In the genomic region with DNA sequence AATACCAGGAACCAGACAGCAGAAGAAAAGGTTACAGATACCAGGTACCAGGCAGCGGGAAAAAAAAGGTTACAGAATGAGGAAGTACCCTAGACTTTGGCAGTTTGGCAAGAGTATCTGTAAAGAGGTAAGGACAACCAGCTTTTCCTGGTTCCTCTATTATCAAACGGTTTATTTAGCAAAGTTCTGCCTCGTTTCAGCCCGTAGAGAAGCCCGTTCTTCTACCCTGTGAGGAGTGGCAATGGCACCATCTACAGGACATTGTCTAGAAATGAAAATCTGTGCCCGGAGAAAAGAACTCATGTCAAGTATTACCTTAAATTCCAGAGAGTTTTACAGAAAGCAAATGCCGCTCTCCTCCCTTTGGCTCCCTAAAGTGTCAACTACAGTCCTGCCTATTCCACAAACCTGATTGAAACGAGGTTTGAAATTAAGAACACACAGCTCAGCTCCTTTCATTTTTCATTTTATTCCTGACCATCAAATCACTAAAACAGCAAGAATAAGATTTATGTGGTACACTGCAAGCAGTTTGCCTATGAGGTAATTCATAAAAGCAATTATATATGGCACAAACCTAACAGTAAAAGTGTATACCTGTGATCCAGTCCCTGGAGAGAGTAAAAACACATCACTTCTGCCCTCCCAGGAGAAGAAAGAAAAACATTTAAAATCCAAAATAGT, we compare ENCODE assay signal across 8 cellular contexts.
A peak's percentile ranks its signal among the peaks of the same experiment; 100 is the strongest.
DNase-seq lines count a peak whose midpoint lies in the region; ATAC-seq, FAIRE-seq and TF ChIP-seq lines count a peak whose summit lies in the region.

No MANE protein-coding gene starts in this region.

- H3K36me3 Mint-ChIP-seq in MCF 10A (ENCODE audit: insufficient read depth, unreplicated experiment): no peaks in the 10 kb centered on the region

- TF ChIP-seq CTCF in MCF 10A (IDR thresholded peaks at IDR 0.05; ENCODE audit: unreplicated experiment): peak; percentile 28

- H3K4me1 Mint-ChIP-seq in MCF 10A (ENCODE audit: insufficient read depth, unreplicated experiment): no peaks in the 10 kb centered on the region

- DNase-seq in GM12891 (ENCODE audit: insufficient read length, low spot score) (no peak), NCI-H526 (lab: John Stamatoyannopoulos, UW) (peak; percentile 54 to 83), MCF 10A (ENCODE audit: unreplicated experiment) (peak; percentile 62), left lobe of liver (ENCODE audit: low spot score) (no peak)

- H3K4me3 Mint-ChIP-seq in MCF 10A (ENCODE audit: unreplicated experiment): no peak overlapping the region

- H3K9me3 Mint-ChIP-seq in MCF 10A (ENCODE audit: unreplicated experiment): no peaks in the 10 kb centered on the region

- FAIRE-seq in A204.1 (lab: Jason Lieb, UNC) (peak; percentile 82), GM12891 (lab: Jason Lieb, UNC) (no peak)

- CTCF ChIA-PET in MCF 10A (lab: Yijun Ruan, JAX): interaction anchor here (0.6 to 2.6 kb wide), 32 partner anchors 9 to 1621 kb away, joined by 3 to 12 read pairs (median 4); no protein-coding TSS in a partner anchor

- BruUV-seq in MCF 10A (replicated peaks; lab: Mats Ljungman, UMichigan): no TSS peak

- ATAC-seq in left lobe of liver (peak; percentile 89), HG03469 (IDR thresholded peaks at IDR 0.05; ENCODE audit: unreplicated experiment) (no peak), GM21423 (IDR thresholded peaks at IDR 0.05; ENCODE audit: unreplicated experiment) (no peak), GM21619 (IDR thresholded peaks at IDR 0.05; ENCODE audit: unreplicated experiment) (no peak)

- H3K27ac Mint-ChIP-seq in MCF 10A (ENCODE audit: low read depth, unreplicated experiment): no peak overlapping the region

- no peak for TF ChIP-seq POLR2A in GM12891 (IDR thresholded peaks at IDR 0.05; ENCODE audit: low read depth, low read length)

- POLR2A ChIA-PET in MCF 10A (lab: Yijun Ruan, JAX): no interaction called here

- peaks cover 12% of the 10 kb centered on the region for H3K27me3 Mint-ChIP-seq in MCF 10A (ENCODE audit: insufficient read depth, unreplicated experiment)

- intact Hi-C loops in MCF 10A (cut with micrococcal nuclease): loop anchor here (2.0 to 5.0 kb wide), 2 partner anchors 103 to 550 kb away; no protein-coding TSS in a partner anchor

TF ChIP-seq in GM12891, 5 proteins besides CTCF, POLR2A, EP300 and RAD21:
- TF ChIP-seq SPI1 (IDR thresholded peaks at IDR 0.05; ENCODE audit: low read depth, low read length) (peak; percentile 46; the same call in 1 of the 2 replicates), POU2F2 (IDR thresholded peaks at IDR 0.05; ENCODE audit: low read depth, low read length) (no peak), POLR2AphosphoS5 (IDR thresholded peaks at IDR 0.05; ENCODE audit: low read depth, low read length) (no peak), TAF1 (IDR thresholded peaks at IDR 0.05; ENCODE audit: low read depth, low read length) (no peak), PAX5 (IDR thresholded peaks at IDR 0.05; ENCODE audit: insufficient read depth, low read length, severe bottlenecking) (no peak)

Comparison
In these comparisons a context has a peak if more than half of its experiments do, and no peak if none do; other contexts are left out.
1. DNase-seq: peak in NCI-H526 (2 of 2) and MCF 10A (single experiment); none in GM12891 (single experiment) and left lobe of liver (single experiment).